Comparison of ENCODE assay signal across 29 cellular contexts in the genomic region with DNA sequence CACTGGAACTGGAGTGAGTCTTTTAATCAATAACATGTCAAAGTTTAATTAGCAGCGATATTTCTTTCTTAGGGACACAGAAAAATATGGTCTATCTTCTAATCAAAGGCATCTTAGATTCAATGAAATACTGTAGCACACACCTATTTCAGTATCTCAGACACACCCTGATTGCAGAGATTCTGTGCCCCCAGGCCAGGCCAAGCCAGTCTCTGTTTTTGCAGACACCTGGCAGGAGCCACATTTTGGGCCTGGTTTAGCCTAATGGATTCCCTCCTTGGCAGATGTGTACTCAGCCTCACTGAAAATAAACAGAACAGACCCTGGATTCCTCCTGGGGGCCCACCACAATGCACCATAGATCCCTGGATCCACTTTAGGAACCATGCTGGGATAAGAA.
"Had no signal": no experiment of that assay in that cellular context is flagged by ENCODE, and none has a peak within 500 bp of the region (broad histone marks: within the 10 kb centered on the region; RNA-seq: fewer than 3 reads in every experiment).

No MANE protein-coding gene starts in this region.

- H3K27me3 Mint-ChIP-seq: stimulated activated naive B cell treated with anti-CD40 and anti-IgM and Interleukin-4, amounts not matched to agents 10 μg/mL and 1 μg/mL and 100 μg/mL, for 72 hours had no signal

- H3K4me3 ChIP-seq: left lung, lower lobe of right lung, neural progenitor cell, prostate gland, skin epidermis, stomach, testis, thyroid gland, transverse colon, upper lobe of left lung, vagina had no signal

- H3K36me3 Mint-ChIP-seq: naive thymus-derived CD8-positive, alpha-beta T cell; neural progenitor cell; stimulated activated naive B cell treated with anti-CD40 and anti-IgM and Interleukin-4, amounts not matched to agents 10 μg/mL and 1 μg/mL and 100 μg/mL, for 72 hours had no signal

- H3K9ac ChIP-seq: neural progenitor cell had no signal

- H2AFZ ChIP-seq: neural progenitor cell had no signal

- H3K4me1 Mint-ChIP-seq: naive thymus-derived CD8-positive, alpha-beta T cell; stimulated activated naive B cell treated with anti-CD40 and anti-IgM and Interleukin-4, amounts not matched to agents 10 μg/mL and 1 μg/mL and 100 μg/mL, for 72 hours had no signal

- H3K4me2 ChIP-seq: neural progenitor cell had no signal

- ATAC-seq: left colon; left lung; lower lobe of right lung; naive thymus-derived CD8-positive, alpha-beta T cell; right cardiac atrium; sciatic nerve; stimulated activated naive B cell treated with anti-CD40 and anti-IgM and Interleukin-4, amounts not matched to agents 10 μg/mL and 1 μg/mL and 100 μg/mL, for 72 hours; stimulated activated naive CD8-positive, alpha-beta T cell treated with anti-CD3 and anti-CD28 coated beads, Interleukin-15, Interleukin-2, amounts not matched to agents 100 U/mL and 50 U/mL, for 24 hours had no signal

- H3K4me1 ChIP-seq: left lung, lower lobe of right lung, prostate gland, stomach, testis, transverse colon, upper lobe of left lung, vagina had no signal

- H3K27ac Mint-ChIP-seq: naive thymus-derived CD8-positive, alpha-beta T cell; nephron progenitor cell; neural progenitor cell; stimulated activated naive B cell treated with anti-CD40 and anti-IgM and Interleukin-4, amounts not matched to agents 10 μg/mL and 1 μg/mL and 100 μg/mL, for 72 hours had no signal

- DNase-seq: hippocampal formation; kidney; left colon; left lung; lower lobe of right lung; mammary epithelial cell; mesenchymal stem cell; nephron progenitor cell; occipital lobe; retina; right cardiac atrium; stimulated activated CD4-positive, alpha-beta T cell treated with anti-CD3 and anti-CD28 coated beads, Interleukin-12 subunit alpha, Interleukin-12 subunit beta, amount 100 ng/mL, for 4 hours; stimulated activated CD4-positive, alpha-beta T cell treated with anti-CD3 and anti-CD28 coated beads, Interleukin-15, amount 100 ng/mL, for 24 hours; stimulated activated CD4-positive, alpha-beta T cell treated with anti-CD3 and anti-CD28 coated beads, Interleukin-2, amount 100 ng/mL, for 24 hours; stimulated activated CD4-positive, alpha-beta T cell treated with anti-CD3 and anti-CD28 coated beads, Interleukin-4, amount 100 ng/mL, for 1 hour; stimulated activated naive B cell treated with anti-CD40 and anti-IgM and Interleukin-4, amounts not matched to agents 10 μg/mL and 1 μg/mL and 100 μg/mL, for 72 hours; stimulated activated naive CD8-positive, alpha-beta T cell treated with anti-CD3 and anti-CD28 coated beads, Interleukin-15, Interleukin-2, amounts not matched to agents 100 U/mL and 50 U/mL, for 24 hours; stomach; testis; thyroid gland; transverse colon; upper lobe of left lung had no signal

- H3K4me3 Mint-ChIP-seq: naive thymus-derived CD8-positive, alpha-beta T cell; nephron progenitor cell; neural progenitor cell; stimulated activated naive B cell treated with anti-CD40 and anti-IgM and Interleukin-4, amounts not matched to agents 10 μg/mL and 1 μg/mL and 100 μg/mL, for 72 hours had no signal

- H3K36me3 ChIP-seq: left lung, lower lobe of right lung, neural progenitor cell, neutrophil, prostate gland, stomach, thyroid gland, transverse colon, upper lobe of left lung, vagina had no signal

- H3K27me3 ChIP-seq: left lung, neural progenitor cell, neutrophil, stomach, testis, thyroid gland, transverse colon, upper lobe of left lung, vagina had no signal

- H3K9me3 ChIP-seq: left lung, lower lobe of right lung, neutrophil, prostate gland, stomach, testis, thyroid gland, transverse colon, upper lobe of left lung, vagina had no signal

- H3K27ac ChIP-seq: left lung, lower lobe of right lung, neural progenitor cell, neutrophil, prostate gland, skin epidermis, stomach, testis, thyroid gland, transverse colon, upper lobe of left lung, vagina had no signal

- H3K9me3 Mint-ChIP-seq: naive thymus-derived CD8-positive, alpha-beta T cell; nephron progenitor cell; neural progenitor cell; stimulated activated naive B cell treated with anti-CD40 and anti-IgM and Interleukin-4, amounts not matched to agents 10 μg/mL and 1 μg/mL and 100 μg/mL, for 72 hours had no signal
